In genomic region chr2:176525058-176525457, GRCh38 we compare ENCODE assay signal across 17 cellular contexts.
DNase-seq lines count a peak whose midpoint lies in the region; ATAC-seq and TF ChIP-seq lines count a peak whose summit lies in the region.
"Had no signal": no experiment of that assay in that cellular context is flagged by ENCODE, and none has a peak within 500 bp of the region (broad histone marks: within the 10 kb centered on the region; RNA-seq: fewer than 3 reads in every experiment).

No MANE protein-coding gene starts in this region.

- H2BK120ac ChIP-seq in trophoblast cell (ENCODE audit: insufficient read depth, low read length, poor library complexity), result no peak overlapping the region

- no peak overlapping the region for H3K27ac ChIP-seq in SK-N-SH (ENCODE audit: low read depth in 2 of 2, low read length in 1 of 2)
- H3K27ac ChIP-seq in left ventricle myocardium inferior (replicated peaks), result no peak overlapping the region
- no peak overlapping the region for H3K27ac ChIP-seq in trophoblast cell (ENCODE audit: low read depth, low read length)
- H3K27ac ChIP-seq: 22Rv1, BLaER1, C4-2B had no signal

- H3K4me3 ChIP-seq in SK-N-SH (ENCODE audit: low read depth in 2 of 2, low read length in 1 of 2), result no peak overlapping the region
- H3K4me3 ChIP-seq in left ventricle myocardium inferior, result no peak overlapping the region
- H3K4me3 ChIP-seq in trophoblast cell (ENCODE audit: low read depth, low read length), result no peak overlapping the region
- H3K4me3 ChIP-seq: BLaER1, HAP-1 had no signal

- no peaks in the 10 kb centered on the region for H3K79me1 ChIP-seq in trophoblast cell (ENCODE audit: low read length)

- no peak overlapping the region for H3K4ac ChIP-seq in trophoblast cell (ENCODE audit: low read depth, low read length)

- H3K4me1 ChIP-seq in SK-N-SH (ENCODE audit: control insufficient read depth in 1 of 2, insufficient read depth in 2 of 2, low read depth in 1 of 2, low read length in 1 of 2) (peaks cover 3 to 7% of the 10 kb centered on the region in 2 experiments; a peak in 2 of 4 replicates), left ventricle myocardium inferior (peaks cover 30% of the 10 kb centered on the region), trophoblast cell (ENCODE audit: control insufficient read depth in 1 of 2, insufficient read depth in 2 of 2, low read length in 2 of 2) (no peaks in the 10 kb centered on the region)
- H3K4me1 ChIP-seq: BLaER1, Caco-2, HAP-1 had no signal

- POLR2A ChIA-PET in SK-N-SH (lab: Yijun Ruan, JAX), result no interaction called here

- no peak overlapping the region for H2AK5ac ChIP-seq in trophoblast cell (ENCODE audit: low read length)

- no peak for TF ChIP-seq CTCF in SK-N-SH (IDR thresholded peaks at IDR 0.05)
- TF ChIP-seq CTCF in left ventricle myocardium inferior (IDR thresholded peaks at IDR 0.05; ENCODE audit: borderline replicate concordance), result no peak

- no peak overlapping the region for H4K8ac ChIP-seq in trophoblast cell (ENCODE audit: low read depth, low read length)

- TF ChIP-seq RAD21 in SK-N-SH (IDR thresholded peaks at IDR 0.05; ENCODE audit: low read length), result no peak

- no peaks in the 10 kb centered on the region for H4K20me1 ChIP-seq in SK-N-SH (ENCODE audit: insufficient read depth)
- H4K20me1 ChIP-seq: BLaER1 had no signal

- H2AFZ ChIP-seq in SK-N-SH (ENCODE audit: low read depth), result no peak overlapping the region
- no peak overlapping the region for H2AFZ ChIP-seq in trophoblast cell (ENCODE audit: insufficient read depth, low read length, poor library complexity)

- no peak overlapping the region for H3K23ac ChIP-seq in trophoblast cell (ENCODE audit: low read length)

- TF ChIP-seq EP300 in SK-N-SH (IDR thresholded peaks at IDR 0.05; ENCODE audit: borderline replicate concordance in 1 of 2, low read depth in 1 of 2, low read length in 1 of 2), result no peak

- DNase-seq in SK-N-SH (no peak), left cardiac atrium (no peak), left ventricle myocardium inferior (no peak), left ventricle myocardium superior (no peak), trophoblast cell (no peak)
- DNase-seq: Caco-2; CD4-positive, CD25-positive, alpha-beta regulatory T cell; CD8-positive, alpha-beta T cell; DMS153; DND-41; GOT3; HFFc6 had no signal

- H3K79me2 ChIP-seq in SK-N-SH (ENCODE audit: insufficient read depth) (no peaks in the 10 kb centered on the region), trophoblast cell (ENCODE audit: control insufficient read depth, insufficient read depth, low read length, poor library complexity) (no peaks in the 10 kb centered on the region)

- H2BK5ac ChIP-seq in trophoblast cell (ENCODE audit: low read depth, low read length, poor library complexity), result no peak overlapping the region

- H3K36me3 ChIP-seq in SK-N-SH (replicated peaks in 1 of 2; ENCODE audit: control insufficient read depth in 1 of 2, insufficient read depth in 2 of 2, low read length in 1 of 2), result no peaks in the 10 kb centered on the region
- no peaks in the 10 kb centered on the region for H3K36me3 ChIP-seq in left ventricle myocardium inferior
- no peaks in the 10 kb centered on the region for H3K36me3 ChIP-seq in trophoblast cell (ENCODE audit: control insufficient read depth in 1 of 2, insufficient read depth in 2 of 2, low read length in 2 of 2)
- H3K36me3 ChIP-seq: BLaER1, HAP-1 had no signal

- H3F3A ChIP-seq in SK-N-SH (replicated peaks; ENCODE audit: insufficient read depth), result no peaks in the 10 kb centered on the region

- H3K4me2 ChIP-seq in SK-N-SH, result no peak overlapping the region
- H3K4me2 ChIP-seq in trophoblast cell (ENCODE audit: low read length), result no peak overlapping the region
- H3K4me2 ChIP-seq: BLaER1 had no signal

- H3K9me3 ChIP-seq in SK-N-SH (no peaks in the 10 kb centered on the region), left ventricle myocardium inferior (replicated peaks) (no peaks in the 10 kb centered on the region), trophoblast cell (ENCODE audit: insufficient read depth, low read depth, low read length) (no peaks in the 10 kb centered on the region)
- H3K9me3 ChIP-seq: BLaER1, Caco-2, HAP-1 had no signal

- no peaks in the 10 kb centered on the region for H3K9me2 ChIP-seq in SK-N-SH

- no peak overlapping the region for H3K9ac ChIP-seq in SK-N-SH
- H3K9ac ChIP-seq in trophoblast cell (ENCODE audit: low read length), result no peak overlapping the region
- H3K9ac ChIP-seq: BLaER1 had no signal

- H4K91ac ChIP-seq in trophoblast cell (ENCODE audit: low read depth, low read length), result no peak overlapping the region

- no peak overlapping the region for H3K18ac ChIP-seq in trophoblast cell (ENCODE audit: low read length)

- CTCF ChIA-PET in SK-N-SH (lab: Yijun Ruan, JAX), result interaction anchor here (1.3 to 2.9 kb wide), 4 partner anchors 9 to 115 kb away, joined by 3 to 10 read pairs (median 5); no protein-coding TSS in a partner anchor

- H3K14ac ChIP-seq in trophoblast cell (ENCODE audit: low read length), result no peak overlapping the region

- WGBS in SK-N-SH (ENCODE audit: low lambda C conversion rate), result 66% methylated on average over 2 of the region's 2 CpGs
- WGBS in trophoblast cell (ENCODE audit: extremely low coverage, insufficient coverage, insufficient read length), result no CpG with 5 or more reads among the region's 2 CpGs

- ATAC-seq in SK-N-SH treated with all-trans-retinoic acid at 6 μM for 48 hours, result no peak
- ATAC-seq in left cardiac atrium, result peak; percentile 54 to 72
- ATAC-seq in left ventricle myocardium superior, result peak; percentile 72
- ATAC-seq: CD8-positive, alpha-beta T cell had no signal

- H3K27me3 ChIP-seq in SK-N-SH (ENCODE audit: insufficient read depth), result no peaks in the 10 kb centered on the region
- peaks cover 14% of the 10 kb centered on the region for H3K27me3 ChIP-seq in left ventricle myocardium inferior (ENCODE audit: low read depth)
- H3K27me3 ChIP-seq in trophoblast cell (ENCODE audit: insufficient read depth, low read length), result no peaks in the 10 kb centered on the region
- H3K27me3 ChIP-seq: BLaER1 had no signal

- H4K12ac ChIP-seq in trophoblast cell (ENCODE audit: low read depth, low read length), result no peak overlapping the region

- intact Hi-C loops in left cardiac atrium (cut with DNase I), result no loop called here
- intact Hi-C loops in left ventricle myocardium inferior (cut with micrococcal nuclease), result no loop called here
- intact Hi-C loops in left ventricle myocardium superior (cut with micrococcal nuclease), result no loop called here

- no peak overlapping the region for H2BK12ac ChIP-seq in trophoblast cell (ENCODE audit: low read length)

TF ChIP-seq in SK-N-SH treated with all-trans-retinoic acid at 6 μM for 48 hours, 23 proteins besides CTCF, POLR2A, EP300 and RAD21:
- 0 out of 2 replicates have a peak, but pooled peaks have one; percentile 10 for TF ChIP-seq ISL1 (CRISPR knock-in tag; IDR thresholded peaks at IDR 0.05)
- no peak for TF ChIP-seq ZNF565 (CRISPR knock-in tag; conservative IDR thresholded peaks at IDR 0.05; ENCODE audit: low read depth)

TF ChIP-seq in SK-N-SH, 30 proteins besides CTCF, POLR2A, EP300 and RAD21:
- TF ChIP-seq REST (IDR thresholded peaks at IDR 0.05; ENCODE audit: low read depth, low read length) (no peak), FOXJ3 (CRISPR knock-in tag; IDR thresholded peaks at IDR 0.05) (no peak), POLR2AphosphoS5 (IDR thresholded peaks at IDR 0.05; ENCODE audit: low read depth, low read length) (no peak), MAX (IDR thresholded peaks at IDR 0.05; ENCODE audit: low read depth) (no peak), NFIC (IDR thresholded peaks at IDR 0.05; ENCODE audit: borderline replicate concordance) (no peak), ELF1 (IDR thresholded peaks at IDR 0.05) (no peak), PBX3 (IDR thresholded peaks at IDR 0.05) (no peak)
TF ChIP-seq in SK-N-SH: peak in this region for 0.
